In genomic region chr2:170255971-170256370, GRCh38 we compare ENCODE assay signal across 16 cellular contexts.
DNase-seq lines count a peak whose midpoint lies in the region; ATAC-seq and TF ChIP-seq lines count a peak whose summit lies in the region.
"Had no signal": no experiment of that assay in that cellular context is flagged by ENCODE, and none has a peak within 500 bp of the region (broad histone marks: within the 10 kb centered on the region; RNA-seq: fewer than 3 reads in every experiment).

No MANE protein-coding gene starts in this region.

- H3K4me1 ChIP-seq in RWPE2 (ENCODE audit: insufficient read depth, poor library complexity, severe bottlenecking) = no peaks in the 10 kb centered on the region
- H3K4me1 ChIP-seq: left lung, right atrium auricular region, upper lobe of right lung had no signal

- no peak overlapping the region for H3K4me3 Mint-ChIP-seq in activated T-cell treated with anti-CD3 and anti-CD28 coated beads, Interleukin-2, amount 50 U/mL, for 4 hours
- H3K4me3 Mint-ChIP-seq: activated B cell treated with CpG ODN at 0.5 μM for 24 hours; stimulated activated naive CD8-positive, alpha-beta T cell treated with anti-CD3 and anti-CD28 coated beads, Interleukin-15, amount 100 ng/mL, for 72 hours had no signal

- H3K9me3 ChIP-seq in RWPE2 (ENCODE audit: severe bottlenecking) = no peaks in the 10 kb centered on the region
- H3K9me3 ChIP-seq: right atrium auricular region, upper lobe of right lung had no signal

- intact Hi-C loops in sciatic nerve (cut with DNase I) = no loop called here

- no peak overlapping the region for H3K27ac ChIP-seq in RWPE2 (ENCODE audit: poor library complexity, severe bottlenecking)
- H3K27ac ChIP-seq: left lung, right atrium auricular region, upper lobe of right lung had no signal

- no peaks in the 10 kb centered on the region for H3K36me3 Mint-ChIP-seq in activated T-cell treated with anti-CD3 and anti-CD28 coated beads, Interleukin-2, amount 50 U/mL, for 4 hours (ENCODE audit: insufficient read depth)

- H3K4me1 Mint-ChIP-seq in activated T-cell treated with anti-CD3 and anti-CD28 coated beads, Interleukin-2, amount 50 U/mL, for 4 hours (ENCODE audit: low read depth) = no peaks in the 10 kb centered on the region
- H3K4me1 Mint-ChIP-seq: activated B cell treated with CpG ODN at 0.5 μM for 24 hours; stimulated activated naive CD8-positive, alpha-beta T cell treated with anti-CD3 and anti-CD28 coated beads, Interleukin-15, amount 100 ng/mL, for 72 hours had no signal

- no peak overlapping the region for H3K4me3 ChIP-seq in RWPE2 (ENCODE audit: severe bottlenecking)
- H3K4me3 ChIP-seq: left lung, right atrium auricular region, upper lobe of right lung had no signal

- H3K36me3 ChIP-seq in RWPE2 (ENCODE audit: low read depth) = no peaks in the 10 kb centered on the region
- H3K36me3 ChIP-seq: left lung, right atrium auricular region, upper lobe of right lung had no signal

- peak; percentile 50 for DNase-seq in EL
- no peak for DNase-seq in RWPE2 (ENCODE audit: low spot score)
- DNase-seq in fibroblast of gingiva (ENCODE audit: low read depth) = peak; percentile 20
- no peak for DNase-seq in omental fat pad (ENCODE audit: low spot score)
- no peak for DNase-seq in activated CD4-positive, alpha-beta T cell treated with anti-CD3 and anti-CD28 coated beads, Interleukin-2, amount 50 U/mL, for 4 hours
- DNase-seq in sciatic nerve (ENCODE audit: low spot score) = no peak
- DNase-seq in activated T-cell treated with anti-CD3 and anti-CD28 coated beads, Interleukin-2, amount 50 U/mL, for 4 hours = no peak
- DNase-seq in COR-L47 (lab: John Stamatoyannopoulos, UW) = no peak
- DNase-seq: activated B cell treated with CpG ODN at 0.5 μM for 24 hours; Caco-2; left lung; NCI-H1417 treated with DMSO at 0.1 percent for 48 hours; stimulated activated CD4-positive, alpha-beta T cell treated with anti-CD3 and anti-CD28 coated beads, Interleukin-1b, Interleukin-23, amount 100 ng/mL, for 48 hours; stimulated activated naive CD8-positive, alpha-beta T cell treated with anti-CD3 and anti-CD28 coated beads, Interleukin-15, amount 100 ng/mL, for 72 hours; upper lobe of right lung had no signal

- ATAC-seq in RWPE2 (ENCODE audit: low read depth) = peak; percentile 27; the same call in 1 of the 3 replicates
- ATAC-seq in omental fat pad (ENCODE audit: low FRiP score) = peak; percentile 23
- no peak for ATAC-seq in sciatic nerve
- ATAC-seq in activated T-cell treated with anti-CD3 and anti-CD28 coated beads, Interleukin-2, amount 50 U/mL, for 4 hours = no peak
- ATAC-seq: left lung; stimulated activated naive CD8-positive, alpha-beta T cell treated with anti-CD3 and anti-CD28 coated beads, Interleukin-15, amount 100 ng/mL, for 72 hours; upper lobe of right lung had no signal

- peaks cover 7% of the 10 kb centered on the region for H3K9me3 Mint-ChIP-seq in activated T-cell treated with anti-CD3 and anti-CD28 coated beads, Interleukin-2, amount 50 U/mL, for 4 hours

- H3K27me3 ChIP-seq in RWPE2 (ENCODE audit: insufficient read depth, poor library complexity, severe bottlenecking) = no peaks in the 10 kb centered on the region
- H3K27me3 ChIP-seq: left lung, right atrium auricular region, upper lobe of right lung had no signal

- no peak for TF ChIP-seq CTCF in RWPE2 (IDR thresholded peaks at IDR 0.05; ENCODE audit: poor library complexity, severe bottlenecking)
- TF ChIP-seq CTCF in omental fat pad (IDR thresholded peaks at IDR 0.05) = no peak

- peaks cover 19% of the 10 kb centered on the region for H3K27me3 Mint-ChIP-seq in activated T-cell treated with anti-CD3 and anti-CD28 coated beads, Interleukin-2, amount 50 U/mL, for 4 hours (ENCODE audit: low read depth)

Comparison
In these comparisons a context has a peak if more than half of its experiments do, and no peak if none do; other contexts are left out.
1. DNase-seq: peak in EL (single experiment) and fibroblast of gingiva (single experiment); none in RWPE2 (single experiment), omental fat pad (single experiment), activated CD4-positive, alpha-beta T cell treated with anti-CD3 and anti-CD28 coated beads, Interleukin-2, amount 50 U/mL, for 4 hours (0 of 2), sciatic nerve (single experiment), activated T-cell treated with anti-CD3 and anti-CD28 coated beads, Interleukin-2, amount 50 U/mL, for 4 hours (single experiment) and COR-L47 (single experiment).
2. ATAC-seq: peak in RWPE2 (single experiment) and omental fat pad (single experiment); none in sciatic nerve (single experiment) and activated T-cell treated with anti-CD3 and anti-CD28 coated beads, Interleukin-2, amount 50 U/mL, for 4 hours (0 of 2).